ENCODE assay signal across 8 cellular contexts in genomic region chr3:50245831-50246516, GRCh38. TPM values are rescaled to one million over a fixed set of nuclear protein-coding genes. Genes with fewer than 3 reads are reported as not detected.
DNase-seq lines count a peak whose midpoint lies in the region; ATAC-seq lines count a peak whose summit lies in the region.

No MANE protein-coding gene starts in this region.

- peak overlapping the region; percentile 33 to 63 for H3K4me3 ChIP-seq in mesenchymal stem cell (ENCODE audit: insufficient read depth in 1 of 2, low read depth in 1 of 2, low read length in 2 of 2)

- H2BK12ac ChIP-seq in mesenchymal stem cell (ENCODE audit: low read length in 2 of 2) = peak overlapping the region; percentile 49 to 72

- H3K23ac ChIP-seq in mesenchymal stem cell (ENCODE audit: low read length in 2 of 2) = peak overlapping the region in 1 of 2 experiments; percentile 34

- peak overlapping the region; percentile 93 for H4K91ac ChIP-seq in mesenchymal stem cell (ENCODE audit: low read length)

- peak overlapping the region; percentile 96 for H3K27ac ChIP-seq in mesenchymal stem cell (ENCODE audit: low read length, poor library complexity, severe bottlenecking)

- peaks cover 28 to 67% of the 10 kb centered on the region in 2 experiments for H3K36me3 ChIP-seq in mesenchymal stem cell (ENCODE audit: control insufficient read depth in 1 of 2, insufficient read depth in 2 of 2, low read depth in 1 of 2, low read length in 2 of 2)

- H2BK120ac ChIP-seq in mesenchymal stem cell (ENCODE audit: low read depth, low read length) = peak overlapping the region; percentile 97

- H2AK5ac ChIP-seq in mesenchymal stem cell (ENCODE audit: low read length, severe bottlenecking) = peak overlapping the region; percentile 75

- ATAC-seq in GM18861 (IDR thresholded peaks at IDR 0.05; ENCODE audit: unreplicated experiment) = peak; percentile 44
- peak; percentile 57 for ATAC-seq in HG03139 (IDR thresholded peaks at IDR 0.05; ENCODE audit: unreplicated experiment)

- H2BK5ac ChIP-seq in mesenchymal stem cell (ENCODE audit: low read depth, low read length, poor library complexity, severe bottlenecking) = peak overlapping the region; percentile 77

- peaks cover 78% of the 10 kb centered on the region for H3K4me1 ChIP-seq in mesenchymal stem cell (ENCODE audit: control insufficient read depth, insufficient read depth, low read depth, low read length)

- H4K8ac ChIP-seq in mesenchymal stem cell (ENCODE audit: low read length) = peak overlapping the region; percentile 93

- H3K14ac ChIP-seq in mesenchymal stem cell (ENCODE audit: low read length in 2 of 2) = peak overlapping the region in 1 of 2 experiments; percentile 79

- peak overlapping the region; percentile 83 for H3K4me2 ChIP-seq in mesenchymal stem cell (ENCODE audit: low read length, poor library complexity, severe bottlenecking)

- H3K18ac ChIP-seq in mesenchymal stem cell (ENCODE audit: low read depth in 1 of 2, low read length in 2 of 2) = peak overlapping the region; percentile 82 to 92

- peak overlapping the region; percentile 82 to 84 for H3K4ac ChIP-seq in mesenchymal stem cell (ENCODE audit: low read depth in 1 of 2, low read length in 2 of 2)

- no peaks in the 10 kb centered on the region for H3K9me3 ChIP-seq in mesenchymal stem cell (ENCODE audit: control insufficient read depth, low read length)

- no peaks in the 10 kb centered on the region for H3K79me1 ChIP-seq in mesenchymal stem cell (replicated peaks; ENCODE audit: low read length, poor library complexity, severe bottlenecking)

- peak; percentile 84 for DNase-seq in AG08395 (ENCODE audit: low spot score)
- peak; percentile 17 for DNase-seq in NCI-H774 (lab: John Stamatoyannopoulos, UW)
- DNase-seq in activated CD8-positive, alpha-beta memory T cell treated with anti-CD3 and anti-CD28 coated beads for 1 hour (ENCODE audit: extremely low read depth in 1 of 2, low read depth in 1 of 2) = peak; percentile 90 to 96
- peak; percentile 97 for DNase-seq in effector CD8-positive, alpha-beta T cell (lab: John Stamatoyannopoulos, UW)
- DNase-seq in mesenchymal stem cell = peak; percentile 87
- DNase-seq in stimulated activated CD8-positive, alpha-beta memory T cell treated with anti-CD3 and anti-CD28 coated beads, Interleukin-12 subunit alpha, Interleukin-12 subunit beta, amount 100 ng/mL, for 1 hour (ENCODE audit: low read depth) = peak; percentile 92

- no peaks in the 10 kb centered on the region for H3K27me3 ChIP-seq in mesenchymal stem cell (ENCODE audit: control insufficient read depth in 1 of 2, insufficient read depth in 1 of 2, low read length in 2 of 2)

- peak overlapping the region; percentile 60 for H2BK15ac ChIP-seq in mesenchymal stem cell (ENCODE audit: low read depth, poor library complexity, severe bottlenecking)

- no peak overlapping the region for H2AFZ ChIP-seq in mesenchymal stem cell (ENCODE audit: low read depth, low read length)

- WGBS in mesenchymal stem cell = 4% methylated on average over 19 of the region's 25 CpGs

- peak overlapping the region; percentile 77 for H3K9ac ChIP-seq in mesenchymal stem cell (ENCODE audit: low read length)

RNA-seq across cellular contexts. Expression of gene GNAI2, which starts 10.0 kb away (rescaled TPM):
- 474 TPM for polyA plus RNA-seq in mesenchymal stem cell (2013, experiment 1 of 2)
- 480 TPM for polyA plus RNA-seq in mesenchymal stem cell (2013, experiment 2 of 2)

RNA-seq across cellular contexts. Expression of gene SEMA3B, which starts 23.0 kb away (rescaled TPM):
- polyA plus RNA-seq in mesenchymal stem cell (2013, experiment 1 of 2) = 4.7 TPM
- 4.8 TPM for polyA plus RNA-seq in mesenchymal stem cell (2013, experiment 2 of 2)

RNA-seq across cellular contexts. Expression of gene LSMEM2, which starts 32.9 kb away (rescaled TPM):
- not detected for polyA plus RNA-seq in mesenchymal stem cell (2013, experiment 1 of 2)
- not detected for polyA plus RNA-seq in mesenchymal stem cell (2013, experiment 2 of 2)

RNA-seq across cellular contexts. Expression of gene SLC38A3, which starts 40.9 kb away (rescaled TPM):
- polyA plus RNA-seq in mesenchymal stem cell (2013, experiment 1 of 2) = 0.01 TPM
- polyA plus RNA-seq in mesenchymal stem cell (2013, experiment 2 of 2) = 0.03 TPM

RNA-seq across cellular contexts. Expression of gene IFRD2, which starts 46.3 kb away (rescaled TPM):
- 24.4 TPM for polyA plus RNA-seq in mesenchymal stem cell (2013, experiment 1 of 2)
- 23.2 TPM for polyA plus RNA-seq in mesenchymal stem cell (2013, experiment 2 of 2)

Comparison
In these comparisons a context has a peak if more than half of its experiments do, and no peak if none do; other contexts are left out.
1. Peak in every context shown above with its lines: DNase-seq, ATAC-seq, H3K4me3 ChIP-seq and H3K27ac ChIP-seq.
2. DNase-seq: peak in every context shown above with its lines; median percentile 97 in effector CD8-positive, alpha-beta T cell; 93 in activated CD8-positive, alpha-beta memory T cell treated with anti-CD3 and anti-CD28 coated beads for 1 hour; 92 in stimulated activated CD8-positive, alpha-beta memory T cell treated with anti-CD3 and anti-CD28 coated beads, Interleukin-12 subunit alpha, Interleukin-12 subunit beta, amount 100 ng/mL, for 1 hour; 87 in mesenchymal stem cell; 84 in AG08395; 17 in NCI-H774.